ENCODE assay signal across 28 cellular contexts in the genomic region with DNA sequence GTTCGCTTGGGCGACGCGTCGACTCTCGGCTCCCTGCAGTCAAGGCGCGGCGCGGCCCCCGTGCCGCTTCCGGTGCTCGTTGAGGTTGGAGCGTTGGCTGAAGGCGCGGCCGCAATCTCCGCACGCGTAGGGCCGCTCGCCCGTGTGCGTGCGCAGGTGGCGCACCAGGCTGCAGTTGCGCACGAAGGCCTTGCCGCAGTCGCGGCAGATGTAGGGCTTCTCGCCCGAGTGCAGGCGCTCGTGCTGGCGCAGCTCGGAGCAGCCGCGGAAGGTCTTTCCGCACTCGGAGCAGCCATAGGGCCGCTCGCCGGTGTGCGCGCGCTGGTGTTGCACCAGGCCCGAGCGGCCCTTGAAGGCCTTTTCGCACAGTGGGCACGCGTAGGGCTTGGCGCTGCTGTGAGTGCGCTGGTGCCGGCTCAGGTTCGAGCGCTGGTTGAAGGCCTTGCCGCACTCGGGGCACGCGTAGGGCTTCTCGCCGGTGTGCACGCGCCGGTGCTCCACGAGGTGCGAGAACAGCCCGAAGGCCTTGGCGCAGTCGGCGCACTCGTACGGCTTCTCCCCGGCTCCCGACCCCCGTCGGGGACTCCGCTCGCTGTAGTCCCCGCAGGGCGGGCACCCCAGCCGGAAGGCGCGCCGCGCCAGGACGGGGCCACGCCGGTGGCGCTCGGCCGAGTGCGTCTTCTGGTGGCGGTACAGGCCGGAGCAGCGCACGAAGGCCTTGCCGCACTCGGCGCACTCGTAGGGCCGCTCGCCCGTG. TPM values are rescaled to one million over a fixed set of nuclear protein-coding genes. Genes with fewer than 3 reads are reported as not detected.
"Had no signal": no experiment of that assay in that cellular context is flagged by ENCODE, and none has a peak within 500 bp of the region (broad histone marks: within the 10 kb centered on the region; RNA-seq: fewer than 3 reads in every experiment).

No MANE protein-coding gene starts in this region.

- H3K4me1 Mint-ChIP-seq: activated T-helper 17 cell treated with anti-CD3 and anti-CD28 coated beads, Interleukin-2, amount 50 U/mL, for 72 hours; brain had no signal

- H3K4me1 ChIP-seq: Peyer's patch had no signal

- H3K27ac ChIP-seq: Peyer's patch, RWPE1, VCaP had no signal

- H3K27me3 Mint-ChIP-seq: activated CD4-positive, alpha-beta memory T cell treated with anti-CD3 and anti-CD28 coated beads, Interleukin-2, amount 10 ng/mL, durations not matched to agents 7 days and 5 days; activated CD4-positive, alpha-beta T cell treated with anti-CD3 and anti-CD28 coated beads for 36 hours; activated naive CD8-positive, alpha-beta T cell; activated T-helper 17 cell treated with anti-CD3 and anti-CD28 coated beads, Interleukin-2, amount 50 U/mL, for 72 hours; brain; T-cell had no signal

- FAIRE-seq: astrocyte, TTC549 had no signal

- H3K27ac Mint-ChIP-seq: activated CD4-positive, alpha-beta memory T cell treated with anti-CD3 and anti-CD28 coated beads, Interleukin-2, amount 10 ng/mL, durations not matched to agents 7 days and 5 days; activated CD4-positive, alpha-beta T cell treated with anti-CD3 and anti-CD28 coated beads for 36 hours; activated naive CD4-positive, alpha-beta T cell treated with anti-CD3 and anti-CD28 coated beads for 36 hours; activated naive CD8-positive, alpha-beta T cell; activated T-helper 17 cell treated with anti-CD3 and anti-CD28 coated beads, Interleukin-2, amount 50 U/mL, for 72 hours; brain; T-cell had no signal

- H3K36me3 ChIP-seq: Peyer's patch had no signal

- H3K27me3 ChIP-seq: Peyer's patch had no signal

- DNase-seq: activated CD4-positive, alpha-beta memory T cell treated with anti-CD3 and anti-CD28 coated beads, Interleukin-2, amount 10 ng/mL, durations not matched to agents 7 days and 5 days; activated CD4-positive, alpha-beta T cell treated with anti-CD3 and anti-CD28 coated beads for 36 hours; activated CD4-positive, alpha-beta T cell treated with anti-CD3 and anti-CD28 coated beads, Interleukin-2, amount 50 U/mL, for 1 hour; activated gamma-delta T cell; activated naive CD4-positive, alpha-beta T cell treated with anti-CD3 and anti-CD28 coated beads for 36 hours; activated T-cell treated with anti-CD3 and anti-CD28 coated beads for 4 hours; activated T-cell treated with anti-CD3 and anti-CD28 coated beads, Interleukin-2, amount 50 U/mL, for 48 hours; amygdala; Kasumi-1; NCI-H1105 treated with DMSO at 0.1 percent for 48 hours; NCI-H146; NCI-H187 treated with DMSO at 0.1 percent for 48 hours; NCI-H2081 treated with DMSO at 0.1 percent for 48 hours; NCI-H446; NCI-H524; SHP77; T-cell; T-helper 2 cell; T1000 had no signal

- ATAC-seq: activated CD4-positive, alpha-beta T cell treated with anti-CD3 and anti-CD28 coated beads for 36 hours; activated T-helper 17 cell treated with anti-CD3 and anti-CD28 coated beads, Interleukin-2, amount 50 U/mL, for 72 hours; T-cell had no signal

- H3K4me3 ChIP-seq: Peyer's patch had no signal

- H3K4me3 Mint-ChIP-seq: activated CD4-positive, alpha-beta memory T cell treated with anti-CD3 and anti-CD28 coated beads, Interleukin-2, amount 10 ng/mL, durations not matched to agents 7 days and 5 days; activated CD4-positive, alpha-beta T cell treated with anti-CD3 and anti-CD28 coated beads for 36 hours; activated naive CD4-positive, alpha-beta T cell treated with anti-CD3 and anti-CD28 coated beads for 36 hours; activated naive CD8-positive, alpha-beta T cell; activated T-helper 17 cell treated with anti-CD3 and anti-CD28 coated beads, Interleukin-2, amount 50 U/mL, for 72 hours; brain; T-cell had no signal

- H3K9me3 ChIP-seq: Peyer's patch had no signal

- H3K9me3 Mint-ChIP-seq: activated CD4-positive, alpha-beta memory T cell treated with anti-CD3 and anti-CD28 coated beads, Interleukin-2, amount 10 ng/mL, durations not matched to agents 7 days and 5 days; activated naive CD4-positive, alpha-beta T cell treated with anti-CD3 and anti-CD28 coated beads for 36 hours; activated T-helper 17 cell treated with anti-CD3 and anti-CD28 coated beads, Interleukin-2, amount 50 U/mL, for 72 hours; brain; T-cell had no signal

RNA-seq across cellular contexts. Expression of gene RNF225, which starts 27.6 kb away (rescaled TPM):
- total RNA-seq: Peyer's patch, SK-MEL-5 had no signal
